Comparison of ENCODE assay signal across 8 cellular contexts in genomic region chr6:26170951-26171841, GRCh38.
A peak's percentile ranks its signal among the peaks of the same experiment; 100 is the strongest.
DNase-seq lines count a peak whose midpoint lies in the region; ATAC-seq, FAIRE-seq and TF ChIP-seq lines count a peak whose summit lies in the region.

No MANE protein-coding gene starts in this region.

- in situ Hi-C loops in K562 (cut with MboI) = no loop called here

- no peak for TF ChIP-seq POLR2A in K562 (conservative IDR thresholded peaks at IDR 0.05)

- H3K36me3 ChIP-seq in GM06990 (ENCODE audit: control insufficient read depth, insufficient read depth, low read length) (no peaks in the 10 kb centered on the region), K562 (ENCODE audit: control insufficient read depth, insufficient read depth, low read length) (peaks cover 11% of the 10 kb centered on the region; the same call in 2 of the 3 replicates), mucosa of descending colon (ENCODE audit: low read depth) (no peaks in the 10 kb centered on the region)

- H3K27me3 ChIP-seq in GM06990 (replicated peaks; ENCODE audit: control insufficient read depth, insufficient read depth, low read length) = no peaks in the 10 kb centered on the region
- no peaks in the 10 kb centered on the region for H3K27me3 ChIP-seq in K562 (ENCODE audit: control insufficient read depth in 2 of 2, insufficient read depth in 2 of 2, low read length in 2 of 2)

- peak overlapping the region; percentile 79 for H3K27ac ChIP-seq in K562 (ENCODE audit: extremely low read depth, low read depth, low read length)

- no peak for DNase-seq in GM06990 (ENCODE audit: extremely low read depth, insufficient read length)
- no peak for DNase-seq in K562 (ENCODE audit: extremely low read depth in 1 of 4, low spot score in 3 of 4)
- no peak for DNase-seq in mucosa of descending colon
- DNase-seq in OCI-M2 (lab: John Stamatoyannopoulos, UW; ENCODE audit: unreplicated experiment) = no peak
- no peak for DNase-seq in NCI-H524 treated with DMSO at 0.1 percent for 48 hours (lab: John Stamatoyannopoulos, UW)
- DNase-seq in effector CD4-positive, alpha-beta T cell = no peak
- no peak for DNase-seq in omental fat pad (ENCODE audit: low spot score)

- H3K9me3 ChIP-seq in K562 (replicated peaks; ENCODE audit: control insufficient read depth, insufficient read depth, low read depth, low read length) = no peaks in the 10 kb centered on the region
- no peaks in the 10 kb centered on the region for H3K9me3 ChIP-seq in mucosa of descending colon

- no peak; a peak in 1 of 4 replicates for TF ChIP-seq RAD21 in K562 (CRISPR knock-in tag; conservative IDR thresholded peaks at IDR 0.05 in 1 of 2, IDR thresholded peaks at IDR 0.05 in 1 of 2)

- peak overlapping the region; percentile 69 for H2AFZ ChIP-seq in K562 (ENCODE audit: low read depth, low read length)

- ATAC-seq in HG03159 (IDR thresholded peaks at IDR 0.05; ENCODE audit: unreplicated experiment) = peak; percentile 5
- ATAC-seq in K562 = no peak
- no peak for ATAC-seq in mucosa of descending colon
- no peak for ATAC-seq in omental fat pad (ENCODE audit: low FRiP score)

- peak overlapping the region; percentile 77 for H3K4me2 ChIP-seq in K562 (ENCODE audit: insufficient read depth, low read length)

- no peaks in the 10 kb centered on the region for H4K20me1 ChIP-seq in K562 (replicated peaks; ENCODE audit: control insufficient read depth, insufficient read depth, low read length)

- peaks cover 14 to 39% of the 10 kb centered on the region in 2 experiments for H3K4me1 ChIP-seq in K562 (replicated peaks in 1 of 2; ENCODE audit: control insufficient read depth in 2 of 2, insufficient read depth in 2 of 2, low read length in 2 of 2)
- H3K4me1 ChIP-seq in mucosa of descending colon (ENCODE audit: low read depth) = no peaks in the 10 kb centered on the region

- 6% methylated on average over 10 of the region's 10 CpGs for WGBS in K562 (ENCODE audit: insufficient coverage, low coverage, missing lambda C conversion rate)

- TSS peak; percentile 76 for BruUV-seq in K562 (replicated peaks; lab: Mats Ljungman, UMichigan)

- intact Hi-C loops in K562 (cut with micrococcal nuclease) = loop anchor here (5.0 kb wide), 1 partner anchor 104 kb away; no protein-coding TSS in a partner anchor
- intact Hi-C loops in mucosa of descending colon (cut with DNase I, micrococcal nuclease) = no loop called here

- H3K9me1 ChIP-seq in K562 (ENCODE audit: control insufficient read depth, insufficient read depth, low read length) = no peaks in the 10 kb centered on the region

- TF ChIP-seq EP300 in K562 (IDR thresholded peaks at IDR 0.05; ENCODE audit: low read length) = no peak

- H3K4me3 ChIP-seq in GM06990 (replicated peaks; ENCODE audit: low read depth, low read length) (peak overlapping the region; percentile 71), K562 (peak overlapping the region; percentile 47), mucosa of descending colon (peak overlapping the region; percentile 43)

- peak overlapping the region; percentile 74 to 93 for H3K9ac ChIP-seq in K562 (ENCODE audit: insufficient read depth in 1 of 2, low read depth in 2 of 2, low read length in 2 of 2)

- TF ChIP-seq CTCF in GM06990 (IDR thresholded peaks at IDR 0.05; ENCODE audit: insufficient read depth, low read length, poor library complexity, severe bottlenecking) (no peak), K562 (IDR thresholded peaks at IDR 0.05 in 2 of 3, conservative IDR thresholded peaks at IDR 0.05 in 1 of 3; ENCODE audit: insufficient read depth in 2 of 3, low read depth in 1 of 3, low read length in 3 of 3) (no peak), mucosa of descending colon (IDR thresholded peaks at IDR 0.05) (no peak), omental fat pad (IDR thresholded peaks at IDR 0.05) (no peak)

- POLR2A ChIA-PET in K562 (lab: Yijun Ruan, JAX) = interaction anchor here (1.0 to 11.9 kb wide), 5 partner anchors 12 to 67 kb away, joined by 4 to 323 read pairs (median 73); a partner anchor contains a TSS

- peaks cover 81% of the 10 kb centered on the region for H3K79me2 ChIP-seq in K562 (ENCODE audit: control insufficient read depth, insufficient read depth, low read length)

- CTCF ChIA-PET in K562 (lab: Yijun Ruan, JAX; ENCODE audit: low intra/inter-chr PET ratio) = interaction anchor here (1.1 kb wide), 1 partner anchor 105 kb away, joined by 3 read pairs; no protein-coding TSS in a partner anchor

- peak; percentile 42 for FAIRE-seq in K562 (lab: Jason Lieb, UNC)

TF ChIP-seq in K562, 482 proteins besides CTCF, POLR2A, EP300 and RAD21 (continues in another document):
- 0 out of 2 replicates have a peak, but pooled peaks have one; percentile 64 for TF ChIP-seq ELF4 (CRISPR knock-in tag; IDR thresholded peaks at IDR 0.05)
- 0 out of 2 replicates have a peak, but pooled peaks have one; percentile 5 for TF ChIP-seq SREBF1 (IDR thresholded peaks at IDR 0.05; ENCODE audit: borderline replicate concordance, low read depth, low read length)
- no peak for TF ChIP-seq TCF3 (CRISPR knock-in tag; IDR thresholded peaks at IDR 0.05)
- TF ChIP-seq HMBOX1 (IDR thresholded peaks at IDR 0.05) = peak; percentile 49; the same call in 1 of the 2 replicates
- 0 out of 4 replicates have a peak, but pooled peaks of 1 of the 2 experiments have one; percentile 45 for TF ChIP-seq MLX (CRISPR knock-in tag; conservative IDR thresholded peaks at IDR 0.05)
- TF ChIP-seq ZFPM2 (CRISPR knock-in tag; IDR thresholded peaks at IDR 0.05) = no peak
- TF ChIP-seq RBM25 (IDR thresholded peaks at IDR 0.05; ENCODE audit: low read depth, low read length, severe bottlenecking) = no peak
- TF ChIP-seq NCOA6 (IDR thresholded peaks at IDR 0.05) = no peak
- TF ChIP-seq ZNF23 (CRISPR knock-in tag; IDR thresholded peaks at IDR 0.05) = 0 out of 2 replicates have a peak, but pooled peaks have one; percentile 58
- 0 out of 2 replicates have a peak, but pooled peaks have one; percentile 17 for TF ChIP-seq ARID1B (IDR thresholded peaks at IDR 0.05)
- TF ChIP-seq NFXL1 (CRISPR knock-in tag; IDR thresholded peaks at IDR 0.05) = 0 out of 2 replicates have a peak, but pooled peaks have one; percentile 41
- TF ChIP-seq SLC30A9 (CRISPR knock-in tag; IDR thresholded peaks at IDR 0.05) = no peak
- TF ChIP-seq NFYB (IDR thresholded peaks at IDR 0.05; ENCODE audit: extremely low read depth, insufficient read length) = no peak
- peak; percentile 28 for TF ChIP-seq CHD1 (IDR thresholded peaks at IDR 0.05; ENCODE audit: low read length)
- no peak for TF ChIP-seq NRF1 (conservative IDR thresholded peaks at IDR 0.05 in 1 of 2, IDR thresholded peaks at IDR 0.05 in 1 of 2)
- peak; percentile 42; the same call in 1 of the 2 replicates for TF ChIP-seq ZNF436 (CRISPR knock-in tag; IDR thresholded peaks at IDR 0.05)
- TF ChIP-seq, protein P1, sequence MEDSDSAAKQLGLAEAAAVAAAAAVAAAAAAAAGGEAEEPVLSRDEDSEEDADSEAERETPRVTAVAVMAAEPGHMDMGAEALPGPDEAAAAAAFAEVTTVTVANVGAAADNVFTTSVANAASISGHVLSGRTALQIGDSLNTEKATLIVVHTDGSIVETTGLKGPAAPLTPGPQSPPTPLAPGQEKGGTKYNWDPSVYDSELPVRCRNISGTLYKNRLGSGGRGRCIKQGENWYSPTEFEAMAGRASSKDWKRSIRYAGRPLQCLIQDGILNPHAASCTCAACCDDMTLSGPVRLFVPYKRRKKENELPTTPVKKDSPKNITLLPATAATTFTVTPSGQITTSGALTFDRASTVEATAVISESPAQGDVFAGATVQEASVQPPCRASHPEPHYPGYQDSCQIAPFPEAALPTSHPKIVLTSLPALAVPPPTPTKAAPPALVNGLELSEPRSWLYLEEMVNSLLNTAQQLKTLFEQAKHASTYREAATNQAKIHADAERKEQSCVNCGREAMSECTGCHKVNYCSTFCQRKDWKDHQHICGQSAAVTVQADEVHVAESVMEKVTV (CRISPR knock-in tag; IDR thresholded peaks at IDR 0.05) = 0 out of 2 replicates have a peak, but pooled peaks have one; percentile 37
- 0 out of 2 replicates have a peak, but pooled peaks have one; percentile 5 for TF ChIP-seq ZNF239 (CRISPR knock-in tag; IDR thresholded peaks at IDR 0.05)
- 0 out of 2 replicates have a peak, but pooled peaks have one; percentile 33 for TF ChIP-seq MTF1 (CRISPR knock-in tag; IDR thresholded peaks at IDR 0.05; ENCODE audit: borderline replicate concordance)
- TF ChIP-seq GATAD2B (IDR thresholded peaks at IDR 0.05; ENCODE audit: borderline replicate concordance) = 0 out of 2 replicates have a peak, but pooled peaks have one; percentile 40
- TF ChIP-seq CAMTA2 (CRISPR knock-in tag; conservative IDR thresholded peaks at IDR 0.05) = 0 out of 2 replicates have a peak, but pooled peaks have one; percentile 37
- 0 out of 2 replicates have a peak, but pooled peaks have one; percentile 21 for TF ChIP-seq ZNF324 (CRISPR knock-in tag; IDR thresholded peaks at IDR 0.05)
- 0 out of 2 replicates have a peak, but pooled peaks have one; percentile 19 for TF ChIP-seq ZNF766 (CRISPR knock-in tag; conservative IDR thresholded peaks at IDR 0.05)
